Comparison of ENCODE assay signal across 23 cellular contexts in the genomic region with DNA sequence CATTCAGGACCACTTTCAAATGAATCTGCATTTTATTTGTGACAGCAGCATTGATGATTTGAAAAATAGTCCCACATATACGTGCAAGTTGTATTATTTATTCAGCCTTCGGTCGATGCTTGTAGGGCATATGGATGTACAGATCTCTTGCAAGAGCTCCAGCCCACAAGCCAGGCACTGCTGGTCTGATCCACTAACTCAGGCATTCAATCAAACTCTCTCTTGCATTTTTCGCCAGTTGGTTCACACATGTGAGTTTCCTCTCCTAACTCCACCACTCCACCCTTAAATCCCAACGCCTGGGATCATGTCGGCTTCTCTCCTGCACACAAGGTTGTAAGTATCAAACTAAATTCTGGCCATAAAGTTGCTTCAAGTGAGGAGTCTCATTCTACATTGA.
"Had no signal": no experiment of that assay in that cellular context is flagged by ENCODE, and none has a peak within 500 bp of the region (broad histone marks: within the 10 kb centered on the region; RNA-seq: fewer than 3 reads in every experiment).

No MANE protein-coding gene starts in this region.

- H2AFZ ChIP-seq: neural progenitor cell had no signal

- H3K4me3 ChIP-seq: gastroesophageal sphincter, lung, neural progenitor cell, ovary, right atrium auricular region, sigmoid colon, skin epidermis, testis, tibial nerve had no signal

- H3K36me3 ChIP-seq: gastroesophageal sphincter, neural progenitor cell, ovary, right atrium auricular region, sigmoid colon, tibial nerve had no signal

- H3K9me3 ChIP-seq: ovary, sigmoid colon, testis had no signal

- H3K27ac ChIP-seq: neural progenitor cell, ovary, right atrium auricular region, sigmoid colon, testis, tibial nerve had no signal

- H3K4me1 Mint-ChIP-seq: stimulated activated naive B cell treated with anti-CD40 and anti-IgM and Interleukin-4, amounts not matched to agents 10 μg/mL and 1 μg/mL and 100 μg/mL, for 72 hours; stimulated activated naive CD8-positive, alpha-beta T cell treated with anti-CD3 and anti-CD28 coated beads, Interleukin-15, amount 100 ng/mL, for 72 hours had no signal

- H3K27me3 ChIP-seq: gastroesophageal sphincter, neural progenitor cell, ovary, right atrium auricular region, sigmoid colon, testis, tibial nerve had no signal

- H3K27ac Mint-ChIP-seq: dendritic cell treated with granulocyte-macrophage colony-stimulating factor and Interleukin-4, amounts not matched to agents 40 ng/mL and 50 ng/mL, for 4 days; natural killer cell treated with Interleukin-12 subunit alpha and Interleukin-12 subunit beta and Interleukin-15 and Interleukin-18, amount 100 ng/mL, for 72 hours; neural progenitor cell; stimulated activated naive B cell treated with anti-CD40 and anti-IgM and Interleukin-4, amounts not matched to agents 10 μg/mL and 1 μg/mL and 100 μg/mL, for 72 hours; stimulated activated naive CD8-positive, alpha-beta T cell treated with anti-CD3 and anti-CD28 coated beads, Interleukin-15, amount 100 ng/mL, for 72 hours had no signal

- H3K36me3 Mint-ChIP-seq: natural killer cell treated with Interleukin-12 subunit alpha and Interleukin-12 subunit beta and Interleukin-15 and Interleukin-18, amount 100 ng/mL, for 72 hours; neural progenitor cell; stimulated activated naive B cell treated with anti-CD40 and anti-IgM and Interleukin-4, amounts not matched to agents 10 μg/mL and 1 μg/mL and 100 μg/mL, for 72 hours had no signal

- H3K4me1 ChIP-seq: neural progenitor cell had no signal

- DNase-seq: effector CD4-positive, alpha-beta T cell; glutamatergic neuron; kidney; left cardiac atrium; left ventricle myocardium superior; mesenchymal stem cell; midbrain; nucleus accumbens; ovary; sigmoid colon; stimulated activated CD4-positive, alpha-beta T cell treated with anti-CD3 and anti-CD28 coated beads, Interleukin-2, amount 100 ng/mL, for 24 hours; stimulated activated CD4-positive, alpha-beta T cell treated with anti-CD3 and anti-CD28 coated beads, Interleukin-4, amount 100 ng/mL, for 4 hours; stimulated activated naive B cell treated with anti-CD40 and anti-IgM and Interleukin-4, amounts not matched to agents 10 μg/mL and 1 μg/mL and 100 μg/mL, for 72 hours; stimulated activated naive CD8-positive, alpha-beta T cell treated with anti-CD3 and anti-CD28 coated beads, Interleukin-15, amount 100 ng/mL, for 72 hours; testis had no signal

- ATAC-seq: gastroesophageal sphincter; left cardiac atrium; left ventricle myocardium superior; natural killer cell treated with Interleukin-12 subunit alpha and Interleukin-12 subunit beta and Interleukin-15 and Interleukin-18, amount 100 ng/mL, for 72 hours; stimulated activated naive B cell treated with anti-CD40 and anti-IgM and Interleukin-4, amounts not matched to agents 10 μg/mL and 1 μg/mL and 100 μg/mL, for 72 hours; stimulated activated naive CD8-positive, alpha-beta T cell treated with anti-CD3 and anti-CD28 coated beads, Interleukin-15, amount 100 ng/mL, for 72 hours had no signal

- H3K9ac ChIP-seq: neural progenitor cell had no signal

- H3K4me2 ChIP-seq: neural progenitor cell had no signal

- H3K4me3 Mint-ChIP-seq: dendritic cell treated with granulocyte-macrophage colony-stimulating factor and Interleukin-4, amounts not matched to agents 40 ng/mL and 50 ng/mL, for 4 days; natural killer cell treated with Interleukin-12 subunit alpha and Interleukin-12 subunit beta and Interleukin-15 and Interleukin-18, amount 100 ng/mL, for 72 hours; neural progenitor cell; stimulated activated naive B cell treated with anti-CD40 and anti-IgM and Interleukin-4, amounts not matched to agents 10 μg/mL and 1 μg/mL and 100 μg/mL, for 72 hours; stimulated activated naive CD8-positive, alpha-beta T cell treated with anti-CD3 and anti-CD28 coated beads, Interleukin-15, amount 100 ng/mL, for 72 hours had no signal

- H3K9me3 Mint-ChIP-seq: natural killer cell treated with Interleukin-12 subunit alpha and Interleukin-12 subunit beta and Interleukin-15 and Interleukin-18, amount 100 ng/mL, for 72 hours; stimulated activated naive CD8-positive, alpha-beta T cell treated with anti-CD3 and anti-CD28 coated beads, Interleukin-15, amount 100 ng/mL, for 72 hours had no signal
